Comparison of ENCODE assay signal across 8 cellular contexts in the genomic region with DNA sequence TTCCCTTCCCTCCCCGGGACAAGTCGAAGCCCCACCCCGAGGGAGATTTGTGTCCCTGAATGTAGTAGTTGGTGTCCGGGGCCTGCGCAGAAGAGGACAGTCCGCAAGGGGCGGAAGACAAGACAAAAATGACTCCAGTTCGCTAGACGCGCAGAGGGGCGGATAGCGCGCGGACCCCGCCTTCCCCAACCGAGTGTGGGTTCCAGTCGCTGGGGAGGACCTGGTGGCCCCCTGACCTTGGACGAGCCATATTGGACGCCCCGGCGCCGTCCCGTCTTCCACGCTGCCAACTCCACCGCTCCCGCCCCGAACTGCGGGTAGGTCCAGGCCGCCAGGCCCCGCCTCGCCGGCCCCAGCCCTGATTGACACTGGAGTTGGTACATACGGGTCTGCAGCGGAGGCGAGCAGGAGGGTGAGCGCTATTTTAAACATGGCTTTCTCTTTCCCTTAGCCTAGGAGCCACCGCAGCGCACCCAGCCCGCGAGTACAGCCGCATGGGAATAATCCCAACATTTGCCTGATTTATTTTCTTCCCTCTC. TPM values are rescaled to one million over a fixed set of nuclear protein-coding genes. Genes with fewer than 3 reads are reported as not detected.
DNase-seq lines count a peak whose midpoint lies in the region; ATAC-seq and TF ChIP-seq lines count a peak whose summit lies in the region.

No MANE protein-coding gene starts in this region.

- peak overlapping the region; percentile 97 for H3K4me2 ChIP-seq in parathyroid adenoma (ENCODE audit: low read length)

- peaks cover 3% of the 10 kb centered on the region for H3K36me3 Mint-ChIP-seq in activated naive CD8-positive, alpha-beta T cell treated with anti-CD3 and anti-CD28 coated beads, Interleukin-2, amount 10 ng/mL, durations not matched to agents 7 days and 5 days

- ATAC-seq in HG02588 (IDR thresholded peaks at IDR 0.05; ENCODE audit: unreplicated experiment): peak; percentile 67
- peak; percentile 72 for ATAC-seq in activated naive CD8-positive, alpha-beta T cell treated with anti-CD3 and anti-CD28 coated beads, Interleukin-2, amount 10 ng/mL, durations not matched to agents 7 days and 5 days (ENCODE audit: low read depth)

- POLR2A ChIA-PET in activated naive CD8-positive, alpha-beta T cell treated with anti-CD3 and anti-CD28 coated beads, Interleukin-2, amount 10 ng/mL, durations not matched to agents 7 days and 5 days (lab: Charles Lee): interaction anchor here (0.6 to 1.0 kb wide), 3 partner anchors 155 to 157 kb away, joined by 3 to 8 read pairs (median 4); a partner anchor contains a TSS

- H3K27me3 ChIP-seq in cardiac muscle cell (no peaks in the 10 kb centered on the region), parathyroid adenoma (ENCODE audit: control insufficient read depth, insufficient read depth, low read length) (no peaks in the 10 kb centered on the region), tibial nerve (no peaks in the 10 kb centered on the region)

- peaks cover 23% of the 10 kb centered on the region for H3K4me1 Mint-ChIP-seq in activated naive CD8-positive, alpha-beta T cell treated with anti-CD3 and anti-CD28 coated beads, Interleukin-2, amount 10 ng/mL, durations not matched to agents 7 days and 5 days

- no peaks in the 10 kb centered on the region for H3K27me3 Mint-ChIP-seq in activated naive CD8-positive, alpha-beta T cell treated with anti-CD3 and anti-CD28 coated beads, Interleukin-2, amount 10 ng/mL, durations not matched to agents 7 days and 5 days

- peak; percentile 24 for TF ChIP-seq CTCF in cardiac muscle cell (IDR thresholded peaks at IDR 0.05; ENCODE audit: low read depth, low read length)
- TF ChIP-seq CTCF in parathyroid adenoma (IDR thresholded peaks at IDR 0.05): peak; percentile 44
- TF ChIP-seq CTCF in tibial nerve (IDR thresholded peaks at IDR 0.05): peak; percentile 13 to 69 (median 43)

- H3K36me3 ChIP-seq in cardiac muscle cell (no peaks in the 10 kb centered on the region), parathyroid adenoma (ENCODE audit: control insufficient read depth, insufficient read depth, low read length) (no peaks in the 10 kb centered on the region), tibial nerve (no peaks in the 10 kb centered on the region)

- peak; percentile 66 for DNase-seq in NCI-H1048 (lab: John Stamatoyannopoulos, UW)
- peak; percentile 64 for DNase-seq in SKM-1 (lab: John Stamatoyannopoulos, UW; ENCODE audit: unreplicated experiment)
- DNase-seq in activated naive CD8-positive, alpha-beta T cell treated with anti-CD3 and anti-CD28 coated beads, Interleukin-2, amount 10 ng/mL, durations not matched to agents 7 days and 5 days: peak; percentile 78
- DNase-seq in cardiac muscle cell (ENCODE audit: low read depth in 1 of 2, low spot score in 1 of 2): peak; percentile 94
- DNase-seq in tibial nerve (ENCODE audit: low spot score in 2 of 2): peak; percentile 72 to 78

- peak in 1 of 2 donors; percentile 71 for TF ChIP-seq EP300 in tibial nerve (IDR thresholded peaks at IDR 0.05)

- H3K27ac ChIP-seq in cardiac muscle cell (peak overlapping the region; percentile 76), parathyroid adenoma (peak overlapping the region; percentile 93), tibial nerve (peak overlapping the region; percentile 79 to 96 (median 88))

- peak overlapping the region; percentile 93 for H3K4me3 Mint-ChIP-seq in activated naive CD8-positive, alpha-beta T cell treated with anti-CD3 and anti-CD28 coated beads, Interleukin-2, amount 10 ng/mL, durations not matched to agents 7 days and 5 days

- peak overlapping the region; percentile 90 for H2AFZ ChIP-seq in parathyroid adenoma

- peak overlapping the region; percentile 87 for H3K27ac Mint-ChIP-seq in activated naive CD8-positive, alpha-beta T cell treated with anti-CD3 and anti-CD28 coated beads, Interleukin-2, amount 10 ng/mL, durations not matched to agents 7 days and 5 days

- H3K9ac ChIP-seq in parathyroid adenoma: peak overlapping the region; percentile 41

- WGBS in tibial nerve, 2 donors: 0 to 1% methylated on average over 31 to 36 of the region's 41 CpGs

- H3K4me3 ChIP-seq in cardiac muscle cell (peak overlapping the region; percentile 68), parathyroid adenoma (ENCODE audit: low read depth, low read length) (peak overlapping the region; percentile 97), tibial nerve (peak overlapping the region; percentile 57 to 77 (median 64))

- H3K9me3 Mint-ChIP-seq in activated naive CD8-positive, alpha-beta T cell treated with anti-CD3 and anti-CD28 coated beads, Interleukin-2, amount 10 ng/mL, durations not matched to agents 7 days and 5 days: peaks cover 1% of the 10 kb centered on the region

- H3K79me2 ChIP-seq in parathyroid adenoma: peaks cover under 1% of the 10 kb centered on the region

- H3K9me3 ChIP-seq in cardiac muscle cell (ENCODE audit: low read depth): no peaks in the 10 kb centered on the region
- no peaks in the 10 kb centered on the region for H3K9me3 ChIP-seq in parathyroid adenoma (ENCODE audit: control insufficient read depth, low read length)
- H3K9me3 ChIP-seq in tibial nerve: no peaks in the 10 kb centered on the region

- no peaks in the 10 kb centered on the region for H3K4me1 ChIP-seq in cardiac muscle cell (ENCODE audit: low read depth)
- H3K4me1 ChIP-seq in parathyroid adenoma: no peaks in the 10 kb centered on the region
- peaks cover 0 to 26% (median 0%) of the 10 kb centered on the region in 4 donors for H3K4me1 ChIP-seq in tibial nerve

- TF ChIP-seq POLR2A in GM10847 (IDR thresholded peaks at IDR 0.05; ENCODE audit: extremely low read depth, insufficient read length): peak; percentile 37
- TF ChIP-seq POLR2A in tibial nerve (IDR thresholded peaks at IDR 0.05): peak in 1 of 2 donors; percentile 35

RNA-seq across cellular contexts. Expression of a gene that starts 0.8 kb away (rescaled TPM):
- total RNA-seq in activated naive CD8-positive, alpha-beta T cell treated with anti-CD3 and anti-CD28 coated beads, Interleukin-2, amount 10 ng/mL, durations not matched to agents 7 days and 5 days: 10 to 100 TPM; 52.3 to 53.6 TPM
- 235 and 240 TPM in 2 replicates for total RNA-seq in cardiac muscle cell
- 570 and 666 TPM in 2 replicates for polyA plus RNA-seq in cardiac muscle cell
- total RNA-seq in tibial nerve: 100 to 1,000 TPM in 1 of 4 donors, 10 to 100 TPM in 3; 40.8 to 104 (median 82.1) TPM

Comparison
In these comparisons a context has a peak if more than half of its experiments do, and no peak if none do; other contexts are left out.
1. Peak in every context shown above with its lines: DNase-seq, ATAC-seq, H3K4me3 ChIP-seq and H3K27ac ChIP-seq.